In genomic region chr3:196868297-196868661, GRCh38 we compare ENCODE assay signal across 8 cellular contexts. TPM values are rescaled to one million over a fixed set of nuclear protein-coding genes. Genes with fewer than 3 reads are reported as not detected.
DNase-seq lines count a peak whose midpoint lies in the region; ATAC-seq and TF ChIP-seq lines count a peak whose summit lies in the region.

No MANE protein-coding gene starts in this region.

- peak; percentile 9 for DNase-seq in AG10803 (ENCODE audit: low read depth)
- DNase-seq in Peyer's patch, result peak in 1 of 3 donors; percentile 47
- no peak for DNase-seq in breast epithelium (ENCODE audit: low spot score in 2 of 2)
- DNase-seq in iris pigment epithelial cell (ENCODE audit: low read depth), result peak; percentile 30
- DNase-seq in stimulated activated CD4-positive, alpha-beta T cell treated with anti-CD3 and anti-CD28 coated beads, Interleukin-4, amount 100 ng/mL, for 1 hour, result peak; percentile 6

- intact Hi-C loops in breast epithelium (cut with DNase I; ENCODE audit: low total_unique reads), result no loop called here

- no peak for TF ChIP-seq CTCF in AG10803 (conservative IDR thresholded peaks at IDR 0.05; ENCODE audit: low read length)
- TF ChIP-seq CTCF in Peyer's patch (IDR thresholded peaks at IDR 0.05), result no peak
- TF ChIP-seq CTCF in breast epithelium (IDR thresholded peaks at IDR 0.05), result no peak

- peaks cover 0 to 24% (median 7%) of the 10 kb centered on the region in 4 donors for H3K4me1 ChIP-seq in Peyer's patch
- H3K4me1 ChIP-seq in breast epithelium, result peaks cover 0 to 3% of the 10 kb centered on the region in 2 donors

- H3K27ac ChIP-seq in Peyer's patch, result peak overlapping the region; percentile 88 to 97 (median 93)
- H3K27ac ChIP-seq in breast epithelium, result peak overlapping the region; percentile 94 to 95

- H3K4me3 ChIP-seq in AG10803 (ENCODE audit: low read length) (peak overlapping the region; percentile 92), Peyer's patch (peak overlapping the region; percentile 71 to 90 (median 80)), breast epithelium (peak overlapping the region; percentile 77 to 99 (median 88))

- TF ChIP-seq POLR2A in Peyer's patch (IDR thresholded peaks at IDR 0.05), result no peak
- TF ChIP-seq POLR2A in breast epithelium (IDR thresholded peaks at IDR 0.05), result no peak

- peak; percentile 32 for ATAC-seq in GM18511 (IDR thresholded peaks at IDR 0.05; ENCODE audit: unreplicated experiment)
- peak; percentile 28 for ATAC-seq in HG02981 (IDR thresholded peaks at IDR 0.05; ENCODE audit: unreplicated experiment)
- ATAC-seq in GM18861 (IDR thresholded peaks at IDR 0.05; ENCODE audit: unreplicated experiment), result no peak

- peaks cover 0 to 9% (median 0%) of the 10 kb centered on the region in 3 donors for H3K36me3 ChIP-seq in Peyer's patch
- H3K36me3 ChIP-seq in breast epithelium, result no peaks in the 10 kb centered on the region

- H3K27me3 ChIP-seq in Peyer's patch (no peaks in the 10 kb centered on the region), breast epithelium (no peaks in the 10 kb centered on the region)

- no peaks in the 10 kb centered on the region for H3K9me3 ChIP-seq in Peyer's patch
- H3K9me3 ChIP-seq in breast epithelium, result no peaks in the 10 kb centered on the region

RNA-seq across cellular contexts. Expression of gene SENP5, which starts 0.6 kb away (rescaled TPM):
- total RNA-seq in Peyer's patch (10 to 100 TPM; 29.6 to 75.1 (median 36.9) TPM), breast epithelium (10 to 100 TPM; 40.3 to 50.9 (median 40.5) TPM)

Comparison
In these comparisons a context has a peak if more than half of its experiments do, and no peak if none do; other contexts are left out.
1. DNase-seq: peak in AG10803 (single experiment), iris pigment epithelial cell (single experiment) and stimulated activated CD4-positive, alpha-beta T cell treated with anti-CD3 and anti-CD28 coated beads, Interleukin-4, amount 100 ng/mL, for 1 hour (single experiment); none in breast epithelium (0 of 2).
2. Peak in every context shown above with its lines, with median percentiles within 50 percentile points of each other: H3K4me3 ChIP-seq.